1 cellular context compared by ENCODE assay signal in genomic region chr2:32865399-32866068, GRCh38.
TF ChIP-seq lines count a peak whose summit lies in the region.

No MANE protein-coding gene starts in this region.

TF ChIP-seq in HEK293, 187 proteins besides CTCF, POLR2A, EP300 and RAD21 (continued from another document):
- TF ChIP-seq PRDM2 (tag by site-specific recombination; IDR thresholded peaks at IDR 0.05; ENCODE audit: borderline replicate concordance), result no peak
- TF ChIP-seq ZNF311 (tag by site-specific recombination; IDR thresholded peaks at IDR 0.05; ENCODE audit: borderline replicate concordance), result no peak
- TF ChIP-seq REST (tag by site-specific recombination; IDR thresholded peaks at IDR 0.05), result no peak
